27 cellular contexts compared by ENCODE assay signal in the genomic region with DNA sequence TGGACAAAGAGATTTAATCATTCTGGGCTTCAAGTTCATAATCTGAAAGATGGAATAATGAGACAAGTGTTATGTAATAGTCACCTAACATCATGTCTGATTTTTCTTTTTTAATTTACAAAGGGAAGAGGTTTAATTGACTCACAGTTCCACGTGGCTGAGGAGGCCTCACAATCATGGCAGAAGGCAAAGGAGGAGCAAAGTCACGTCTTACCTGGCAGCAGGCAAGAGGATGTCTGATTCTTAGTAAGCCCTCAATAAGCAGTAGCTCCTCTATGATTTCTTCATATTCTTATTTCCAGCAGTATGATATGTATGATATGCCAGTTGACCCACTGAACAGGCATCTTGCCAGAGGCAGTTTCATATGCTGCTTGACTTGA.
DNase-seq lines count a peak whose midpoint lies in the region; ATAC-seq and TF ChIP-seq lines count a peak whose summit lies in the region.
"Had no signal": no experiment of that assay in that cellular context is flagged by ENCODE, and none has a peak within 500 bp of the region (broad histone marks: within the 10 kb centered on the region; RNA-seq: fewer than 3 reads in every experiment).

No MANE protein-coding gene starts in this region.

- peak; percentile 41 for DNase-seq in DMS53 (lab: John Stamatoyannopoulos, UW)
- DNase-seq in DMS53 treated with DMSO at 0.1 percent for 48 hours (lab: John Stamatoyannopoulos, UW; ENCODE audit: unreplicated experiment), result no peak
- no peak for DNase-seq in Karpas-422
- no peak for DNase-seq in spleen
- no peak for DNase-seq in osteocyte (ENCODE audit: extremely low spot score, unreplicated experiment)
- DNase-seq in H4 (ENCODE audit: low spot score), result no peak
- no peak for DNase-seq in mammary epithelial cell
- DNase-seq: activated naive CD4-positive, alpha-beta T cell treated with anti-CD3 and anti-CD28 coated beads, Interleukin-2, amount 50 U/mL, for 16 hours; aorta; cortex of kidney; DMS 273 treated with DMSO at 0.1 percent for 48 hours; foreskin keratinocyte; GDM1; heart right ventricle; left colon; NCI-H1048; NCI-H187 treated with DMSO at 0.1 percent for 48 hours; NCI-H2227 treated with DMSO at 0.1 percent for 48 hours; NCI-H774; psoas muscle; T-helper 9 cell had no signal

- TF ChIP-seq CTCF in spleen (IDR thresholded peaks at IDR 0.05 in 8 of 11, conservative IDR thresholded peaks at IDR 0.05 in 3 of 11), result no peak
- TF ChIP-seq CTCF in osteocyte (IDR thresholded peaks at IDR 0.05), result no peak
- TF ChIP-seq CTCF in mammary epithelial cell (conservative IDR thresholded peaks at IDR 0.05 in 1 of 2, IDR thresholded peaks at IDR 0.05 in 1 of 2; ENCODE audit: extremely low read depth in 1 of 2, insufficient read depth in 1 of 2, low read depth in 1 of 2, low read length in 2 of 2), result no peak

- H3K4me3 ChIP-seq in Karpas-422 (ENCODE audit: low read length), result peak overlapping the region; percentile 14; the same call in 1 of the 2 replicates
- H3K4me3 ChIP-seq in spleen, result no peak overlapping the region
- H3K4me3 ChIP-seq in mammary epithelial cell (replicated peaks in 1 of 3; ENCODE audit: insufficient read depth in 1 of 3, low read depth in 2 of 3, low read length in 3 of 3), result no peak overlapping the region
- H3K4me3 ChIP-seq: cardiac muscle cell, heart right ventricle, psoas muscle had no signal

- H3K27ac Mint-ChIP-seq in osteocyte (ENCODE audit: unreplicated experiment), result no peak overlapping the region
- H3K27ac Mint-ChIP-seq: CD8-positive, alpha-beta T cell; WTC11 had no signal

- H3K36me3 ChIP-seq in Karpas-422 (ENCODE audit: insufficient read depth, low read length), result peaks cover 5% of the 10 kb centered on the region; the same call in 1 of the 2 replicates
- H3K36me3 ChIP-seq in spleen, result no peaks in the 10 kb centered on the region
- no peaks in the 10 kb centered on the region for H3K36me3 ChIP-seq in mammary epithelial cell (ENCODE audit: insufficient read depth, low read length)
- H3K36me3 ChIP-seq: cardiac muscle cell, heart right ventricle had no signal

- H3K9me3 Mint-ChIP-seq in osteocyte (ENCODE audit: unreplicated experiment), result no peaks in the 10 kb centered on the region

- H3K4me3 Mint-ChIP-seq in osteocyte (ENCODE audit: unreplicated experiment), result no peak overlapping the region
- H3K4me3 Mint-ChIP-seq: CD8-positive, alpha-beta T cell; WTC11 had no signal

- no peaks in the 10 kb centered on the region for H3K9me2 ChIP-seq in Karpas-422 (replicated peaks; ENCODE audit: insufficient read depth, low read length)

- H3K27me3 Mint-ChIP-seq in osteocyte (ENCODE audit: unreplicated experiment), result peaks cover 2% of the 10 kb centered on the region

- in situ Hi-C loops in mammary epithelial cell (cut with MboI; ENCODE audit: low sequenced_read_pairs in 2 of 2), result no loop called here

- intact Hi-C loops in spleen (cut with DNase I; ENCODE audit: low total_unique reads), result no loop called here
- intact Hi-C loops in mammary epithelial cell (cut with micrococcal nuclease), result no loop called here

- H2AFZ ChIP-seq in Karpas-422 (ENCODE audit: low read length) (no peak overlapping the region), mammary epithelial cell (ENCODE audit: low read depth, low read length) (no peak overlapping the region)

- no peaks in the 10 kb centered on the region for H3K4me1 Mint-ChIP-seq in osteocyte (ENCODE audit: unreplicated experiment)

- 45 to 56% (median 48%) methylated on average over 2 of the region's 2 CpGs for WGBS in spleen, 5 donors
- WGBS in mammary epithelial cell (ENCODE audit: low coverage, missing lambda C conversion rate), result 0% methylated on average over 2 of the region's 2 CpGs

- dilution Hi-C loops in mammary epithelial cell (cut with HindIII; ENCODE audit: low sequenced_read_pairs), result no loop called here

- peak overlapping the region; percentile 72 for H3K9ac ChIP-seq in Karpas-422 (ENCODE audit: low read length)
- H3K9ac ChIP-seq in mammary epithelial cell (ENCODE audit: insufficient read depth, low read length), result no peak overlapping the region

- H3K4me2 ChIP-seq in Karpas-422 (ENCODE audit: low read depth, low read length, poor library complexity, severe bottlenecking) (peak overlapping the region; percentile 46), mammary epithelial cell (ENCODE audit: insufficient read depth, low read depth, low read length) (no peak overlapping the region)

- H4K20me1 ChIP-seq in Karpas-422 (ENCODE audit: insufficient read depth, low read depth, low read length) (no peaks in the 10 kb centered on the region), mammary epithelial cell (ENCODE audit: insufficient read depth, low read length) (no peaks in the 10 kb centered on the region)

- H3K36me3 Mint-ChIP-seq in osteocyte (ENCODE audit: unreplicated experiment), result no peaks in the 10 kb centered on the region
- H3K36me3 Mint-ChIP-seq: CD8-positive, alpha-beta T cell had no signal

- H3K27me3 ChIP-seq in Karpas-422 (ENCODE audit: low read length) (no peaks in the 10 kb centered on the region), spleen (replicated peaks in 1 of 7) (no peaks in the 10 kb centered on the region), mammary epithelial cell (ENCODE audit: insufficient read depth, low read length) (no peaks in the 10 kb centered on the region)
- H3K27me3 ChIP-seq: cardiac muscle cell, foreskin keratinocyte, heart right ventricle had no signal

- no peak for TF ChIP-seq POLR2A in spleen (IDR thresholded peaks at IDR 0.05)

- CTCF ChIA-PET in mammary epithelial cell (lab: Charles Lee; ENCODE audit: low non-redundant PET), result no interaction called here

- H3K27ac ChIP-seq in Karpas-422 (ENCODE audit: low read length), result peak overlapping the region; percentile 98
- H3K27ac ChIP-seq in spleen, result peak overlapping the region; percentile 6 to 61 (median 42)
- no peak overlapping the region for H3K27ac ChIP-seq in mammary epithelial cell (ENCODE audit: insufficient read depth, low read depth, low read length)
- H3K27ac ChIP-seq: 22Rv1, cardiac muscle cell, foreskin keratinocyte, heart right ventricle, psoas muscle had no signal

- BruUV-seq in mammary epithelial cell (replicated peaks; lab: Mats Ljungman, UMichigan), result no TSS peak

- H3K79me2 ChIP-seq in Karpas-422 (ENCODE audit: low read length), result no peaks in the 10 kb centered on the region
- no peaks in the 10 kb centered on the region for H3K79me2 ChIP-seq in mammary epithelial cell (ENCODE audit: insufficient read depth, low read length)

- H3K9me3 ChIP-seq in Karpas-422 (ENCODE audit: low read length) (peaks cover 4% of the 10 kb centered on the region; the same call in 1 of the 2 replicates), spleen (peaks cover 0 to 8% (median 0%) of the 10 kb centered on the region in 8 donors), mammary epithelial cell (replicated peaks; ENCODE audit: insufficient read depth, low read length) (no peaks in the 10 kb centered on the region)
- H3K9me3 ChIP-seq: heart right ventricle, psoas muscle had no signal

- peak; percentile 1 for ATAC-seq in GM21381 (IDR thresholded peaks at IDR 0.05; ENCODE audit: unreplicated experiment)
- ATAC-seq: heart right ventricle, left colon, psoas muscle, SK-N-SH treated with all-trans-retinoic acid at 6 μM for 48 hours, WTC11 had no signal

- H3K4me1 ChIP-seq in Karpas-422 (ENCODE audit: low read length) (peaks cover 91% of the 10 kb centered on the region), spleen (no peaks in the 10 kb centered on the region), mammary epithelial cell (ENCODE audit: insufficient read depth, low read length) (no peaks in the 10 kb centered on the region)
- H3K4me1 ChIP-seq: foreskin keratinocyte, heart right ventricle, psoas muscle had no signal
